10 cellular contexts compared by ENCODE assay signal in genomic region chrY:22971026-22971712, GRCh38. TPM values are rescaled to one million over a fixed set of nuclear protein-coding genes. Genes with fewer than 3 reads are reported as not detected.
"Had no signal": no experiment of that assay in that cellular context is flagged by ENCODE, and none has a peak within 500 bp of the region (broad histone marks: within the 10 kb centered on the region; RNA-seq: fewer than 3 reads in every experiment).

No MANE protein-coding gene starts in this region.

RNA-seq across cellular contexts. Expression of gene BPY2, which starts 12.9 kb away (rescaled TPM):
- total RNA-seq: OCI-LY7, PC-3, PC-9, Peyer's patch, Right ventricle myocardium inferior, Right ventricle myocardium superior, RPMI7951, SJCRH30, SJSA1, SK-MEL-5 had no signal
